Comparison of ENCODE assay signal across 24 cellular contexts in genomic region chr11:64796047-64796756, GRCh38. TPM values are rescaled to one million over a fixed set of nuclear protein-coding genes. Genes with fewer than 3 reads are reported as not detected.
DNase-seq lines count a peak whose midpoint lies in the region; ATAC-seq and TF ChIP-seq lines count a peak whose summit lies in the region.
"Had no signal": no experiment of that assay in that cellular context is flagged by ENCODE, and none has a peak within 500 bp of the region (broad histone marks: within the 10 kb centered on the region; RNA-seq: fewer than 3 reads in every experiment).

No MANE protein-coding gene starts in this region.

- no peaks in the 10 kb centered on the region for H3K4me1 ChIP-seq in DND-41 (ENCODE audit: insufficient read depth, low read length)
- no peaks in the 10 kb centered on the region for H3K4me1 ChIP-seq in ovary (ENCODE audit: insufficient read depth)
- H3K4me1 ChIP-seq: right lobe of liver had no signal

- H2AFZ ChIP-seq in DND-41 (ENCODE audit: low read depth, low read length): no peak overlapping the region

- in situ Hi-C loops in KBM-7 (cut with MboI; ENCODE audit: low pct_unique_long_range_greater_than_20kb, low sequenced_read_pairs): no loop called here

- POLR2A ChIA-PET in activated naive CD8-positive, alpha-beta T cell treated with anti-CD3 and anti-CD28 coated beads, Interleukin-2, amount 10 ng/mL, durations not matched to agents 7 days and 5 days (lab: Charles Lee): interaction anchor here (2.5 kb wide), 1 partner anchor 17 kb away, joined by 12 read pairs; the partner anchor contains the start of gene SF1

- peaks cover 15% of the 10 kb centered on the region for H3K36me3 Mint-ChIP-seq in activated naive CD8-positive, alpha-beta T cell treated with anti-CD3 and anti-CD28 coated beads, Interleukin-2, amount 10 ng/mL, durations not matched to agents 7 days and 5 days
- peaks cover 50% of the 10 kb centered on the region for H3K36me3 Mint-ChIP-seq in stimulated activated effector memory CD8-positive, alpha-beta T cell treated with anti-CD3 and anti-CD28 coated beads, Interleukin-12 subunit alpha, Interleukin-12 subunit beta, amount 100 ng/mL, for 72 hours

- H3K27ac ChIP-seq in DND-41 (ENCODE audit: low read length) (no peak overlapping the region), ovary (no peak overlapping the region)
- H3K27ac ChIP-seq: coronary artery, esophagus squamous epithelium, left ventricle myocardium inferior, right lobe of liver had no signal

- H3K9me3 ChIP-seq in DND-41 (ENCODE audit: insufficient read depth, low read length, severe bottlenecking) (no peaks in the 10 kb centered on the region), ovary (no peaks in the 10 kb centered on the region)
- H3K9me3 ChIP-seq: esophagus squamous epithelium, left ventricle myocardium inferior, right lobe of liver had no signal

- H3K9ac ChIP-seq in DND-41 (ENCODE audit: low read depth, low read length): no peak overlapping the region

- no peak overlapping the region for H3K4me3 Mint-ChIP-seq in activated naive CD8-positive, alpha-beta T cell treated with anti-CD3 and anti-CD28 coated beads, Interleukin-2, amount 10 ng/mL, durations not matched to agents 7 days and 5 days
- H3K4me3 Mint-ChIP-seq in stimulated activated effector memory CD8-positive, alpha-beta T cell treated with anti-CD3 and anti-CD28 coated beads, Interleukin-12 subunit alpha, Interleukin-12 subunit beta, amount 100 ng/mL, for 72 hours: no peak overlapping the region
- H3K4me3 Mint-ChIP-seq: CD8-positive, alpha-beta T cell; immature natural killer cell; mesothelial cell of epicardium; naive thymus-derived CD4-positive, alpha-beta T cell; stimulated activated naive CD8-positive, alpha-beta T cell treated with anti-CD3 and anti-CD28 coated beads, Interleukin-15, Interleukin-2, amounts not matched to agents 100 ng/mL and 50 ng/mL, for 24 hours; T-helper 2 cell treated with Interferon-gamma antibody and Interleukin-4, amounts not matched to agents 5 μg/mL and 100 μg/mL, for 36 hours had no signal

- no peak overlapping the region for H3K4me2 ChIP-seq in DND-41 (ENCODE audit: insufficient read depth, low read length)

- TF ChIP-seq EP300 in ovary (IDR thresholded peaks at IDR 0.05): no peak

- DNase-seq in DND-41 (no peak), KBM-7 (peak; percentile 37), ovary (no peak), NCI-H2081 (lab: John Stamatoyannopoulos, UW) (no peak)
- DNase-seq in activated naive CD8-positive, alpha-beta T cell treated with anti-CD3 and anti-CD28 coated beads, Interleukin-2, amount 10 ng/mL, durations not matched to agents 7 days and 5 days: no peak
- DNase-seq in stimulated activated effector memory CD8-positive, alpha-beta T cell treated with anti-CD3 and anti-CD28 coated beads, Interleukin-12 subunit alpha, Interleukin-12 subunit beta, amount 100 ng/mL, for 72 hours (ENCODE audit: low spot score in 2 of 2): no peak
- DNase-seq: activated CD4-positive, alpha-beta T cell treated with anti-CD3 and anti-CD28 coated beads, Interleukin-2, amount 50 U/mL, for 4 hours; activated effector memory CD4-positive, alpha-beta T cell treated with anti-CD3 and anti-CD28 coated beads, Interleukin-2, amount 50 U/mL, for 16 hours; CD8-positive, alpha-beta T cell; DMS153; esophagus squamous epithelium; hippocampal formation; immature natural killer cell; left ventricle myocardium inferior; naive thymus-derived CD4-positive, alpha-beta T cell; NCI-H2029 treated with DMSO at 0.1 percent for 48 hours; NCI-H226; stimulated activated CD4-positive, alpha-beta T cell treated with anti-CD3 and anti-CD28 coated beads, Interleukin-4, amount 100 ng/mL, for 4 hours had no signal

- H3K4me3 ChIP-seq in DND-41 (ENCODE audit: low read depth in 1 of 2, low read length in 2 of 2) (no peak overlapping the region), ovary (no peak overlapping the region)
- H3K4me3 ChIP-seq: coronary artery, esophagus squamous epithelium, left ventricle myocardium inferior, right lobe of liver had no signal

- peaks cover 10% of the 10 kb centered on the region for H3K36me3 ChIP-seq in DND-41 (ENCODE audit: insufficient read depth, low read length)
- no peaks in the 10 kb centered on the region for H3K36me3 ChIP-seq in ovary
- H3K36me3 ChIP-seq: right lobe of liver had no signal

- peaks cover 42% of the 10 kb centered on the region for H3K4me1 Mint-ChIP-seq in activated naive CD8-positive, alpha-beta T cell treated with anti-CD3 and anti-CD28 coated beads, Interleukin-2, amount 10 ng/mL, durations not matched to agents 7 days and 5 days
- H3K4me1 Mint-ChIP-seq in stimulated activated effector memory CD8-positive, alpha-beta T cell treated with anti-CD3 and anti-CD28 coated beads, Interleukin-12 subunit alpha, Interleukin-12 subunit beta, amount 100 ng/mL, for 72 hours: peaks cover 31% of the 10 kb centered on the region

- no peaks in the 10 kb centered on the region for H3K9me3 Mint-ChIP-seq in activated naive CD8-positive, alpha-beta T cell treated with anti-CD3 and anti-CD28 coated beads, Interleukin-2, amount 10 ng/mL, durations not matched to agents 7 days and 5 days
- no peaks in the 10 kb centered on the region for H3K9me3 Mint-ChIP-seq in stimulated activated effector memory CD8-positive, alpha-beta T cell treated with anti-CD3 and anti-CD28 coated beads, Interleukin-12 subunit alpha, Interleukin-12 subunit beta, amount 100 ng/mL, for 72 hours
- H3K9me3 Mint-ChIP-seq: CD8-positive, alpha-beta T cell; immature natural killer cell; mesothelial cell of epicardium; stimulated activated naive CD8-positive, alpha-beta T cell treated with anti-CD3 and anti-CD28 coated beads, Interleukin-15, Interleukin-2, amounts not matched to agents 100 ng/mL and 50 ng/mL, for 24 hours; T-helper 2 cell treated with Interferon-gamma antibody and Interleukin-4, amounts not matched to agents 5 μg/mL and 100 μg/mL, for 36 hours had no signal

- H4K20me1 ChIP-seq in DND-41 (ENCODE audit: insufficient read depth, low read length): no peaks in the 10 kb centered on the region

- no peaks in the 10 kb centered on the region for H3K27me3 Mint-ChIP-seq in activated naive CD8-positive, alpha-beta T cell treated with anti-CD3 and anti-CD28 coated beads, Interleukin-2, amount 10 ng/mL, durations not matched to agents 7 days and 5 days
- H3K27me3 Mint-ChIP-seq: naive thymus-derived CD4-positive, alpha-beta T cell; stimulated activated naive CD8-positive, alpha-beta T cell treated with anti-CD3 and anti-CD28 coated beads, Interleukin-15, Interleukin-2, amounts not matched to agents 100 ng/mL and 50 ng/mL, for 24 hours had no signal

- no peaks in the 10 kb centered on the region for H3K79me2 ChIP-seq in DND-41 (ENCODE audit: insufficient read depth, low read length)

- intact Hi-C loops in ovary (cut with DNase I): no loop called here

- H3K27ac Mint-ChIP-seq in activated naive CD8-positive, alpha-beta T cell treated with anti-CD3 and anti-CD28 coated beads, Interleukin-2, amount 10 ng/mL, durations not matched to agents 7 days and 5 days: peak overlapping the region; percentile 46
- H3K27ac Mint-ChIP-seq in stimulated activated effector memory CD8-positive, alpha-beta T cell treated with anti-CD3 and anti-CD28 coated beads, Interleukin-12 subunit alpha, Interleukin-12 subunit beta, amount 100 ng/mL, for 72 hours: peak overlapping the region; percentile 23
- H3K27ac Mint-ChIP-seq: CD8-positive, alpha-beta T cell; mesothelial cell of epicardium; stimulated activated naive CD8-positive, alpha-beta T cell treated with anti-CD3 and anti-CD28 coated beads, Interleukin-15, Interleukin-2, amounts not matched to agents 100 ng/mL and 50 ng/mL, for 24 hours; T-helper 2 cell treated with Interferon-gamma antibody and Interleukin-4, amounts not matched to agents 5 μg/mL and 100 μg/mL, for 36 hours had no signal

- no peaks in the 10 kb centered on the region for H3K27me3 ChIP-seq in DND-41 (ENCODE audit: insufficient read depth, low read length, poor library complexity)
- no peaks in the 10 kb centered on the region for H3K27me3 ChIP-seq in ovary
- H3K27me3 ChIP-seq: esophagus squamous epithelium, right lobe of liver had no signal

- WGBS in ovary, 3 donors: 81 to 82% (median 81%) methylated on average over 16 to 19 of the region's 19 CpGs

- TF ChIP-seq CTCF in DND-41 (IDR thresholded peaks at IDR 0.05; ENCODE audit: borderline replicate concordance, extremely low read depth, low read length, poor library complexity, severe bottlenecking) (no peak), ovary (IDR thresholded peaks at IDR 0.05) (no peak)

- peak; percentile 20; the same call in 1 of the 3 replicates for ATAC-seq in DND-41 (ENCODE audit: insufficient read depth, low read depth)
- no peak for ATAC-seq in activated naive CD8-positive, alpha-beta T cell treated with anti-CD3 and anti-CD28 coated beads, Interleukin-2, amount 10 ng/mL, durations not matched to agents 7 days and 5 days (ENCODE audit: low read depth)
- no peak for ATAC-seq in stimulated activated effector memory CD8-positive, alpha-beta T cell treated with anti-CD3 and anti-CD28 coated beads, Interleukin-12 subunit alpha, Interleukin-12 subunit beta, amount 100 ng/mL, for 72 hours
- ATAC-seq in GM18861 (IDR thresholded peaks at IDR 0.05; ENCODE audit: unreplicated experiment): no peak
- ATAC-seq: CD8-positive, alpha-beta T cell; naive thymus-derived CD4-positive, alpha-beta T cell; right lobe of liver had no signal

- TF ChIP-seq POLR2A in ovary (IDR thresholded peaks at IDR 0.05): no peak

RNA-seq across cellular contexts. Expression of gene MAP4K2, which starts 6.8 kb away (rescaled TPM):
- 10 to 100 TPM; 92.0 to 96.2 TPM for total RNA-seq in activated naive CD8-positive, alpha-beta T cell treated with anti-CD3 and anti-CD28 coated beads, Interleukin-2, amount 10 ng/mL, durations not matched to agents 7 days and 5 days
- 10 to 100 TPM in 5 of 7 donors, 1 to 10 TPM in 2; 5.6 to 15.5 (median 13.0) TPM for total RNA-seq in ovary
- 1 to 10 TPM; 2.3 to 9.9 TPM for polyA plus RNA-seq in ovary

RNA-seq across cellular contexts. Expression of gene MEN1, which starts 14.1 kb away (rescaled TPM):
- total RNA-seq in activated naive CD8-positive, alpha-beta T cell treated with anti-CD3 and anti-CD28 coated beads, Interleukin-2, amount 10 ng/mL, durations not matched to agents 7 days and 5 days: 10 to 100 TPM; 37.4 to 39.0 TPM
- 10 to 100 TPM; 17.5 to 28.6 (median 22.6) TPM for total RNA-seq in ovary
- 10 to 100 TPM; 14.4 to 20.4 TPM for polyA plus RNA-seq in ovary

RNA-seq across cellular contexts. Expression of gene SF1, which starts 17.9 kb away (rescaled TPM):
- 100 to 1,000 TPM; 519 to 524 TPM for total RNA-seq in activated naive CD8-positive, alpha-beta T cell treated with anti-CD3 and anti-CD28 coated beads, Interleukin-2, amount 10 ng/mL, durations not matched to agents 7 days and 5 days
- 100 to 1,000 TPM; 231 to 380 (median 306) TPM for total RNA-seq in ovary
- 100 to 1,000 TPM; 131 to 388 TPM for polyA plus RNA-seq in ovary

RNA-seq across cellular contexts. Expression of gene PYGM, which starts 36.4 kb away (rescaled TPM):
- total RNA-seq in activated naive CD8-positive, alpha-beta T cell treated with anti-CD3 and anti-CD28 coated beads, Interleukin-2, amount 10 ng/mL, durations not matched to agents 7 days and 5 days: 1 to 10 TPM; 3.8 to 7.2 TPM
- total RNA-seq in ovary: 10 to 100 TPM in 1 of 7 donors, 1 to 10 TPM in 5, under 1 TPM in 1; 0.24 to 12.0 (median 3.1) TPM
- 1 to 10 TPM; 1.9 to 6.7 TPM for polyA plus RNA-seq in ovary

RNA-seq across cellular contexts. Expression of gene CDC42BPG, which starts 48.3 kb away (rescaled TPM):
- 1 to 10 TPM; 3.4 to 3.5 TPM for total RNA-seq in activated naive CD8-positive, alpha-beta T cell treated with anti-CD3 and anti-CD28 coated beads, Interleukin-2, amount 10 ng/mL, durations not matched to agents 7 days and 5 days
- 1 to 10 TPM; 2.6 to 9.5 (median 4.0) TPM for total RNA-seq in ovary
- 1 to 10 TPM in 1 of 2 donors, under 1 TPM in 1; 0.35 to 1.9 TPM for polyA plus RNA-seq in ovary

Comparison
In these comparisons a context has a peak if more than half of its experiments do, and no peak if none do; other contexts are left out.
1. RNA of gene MAP4K2, which starts 6.8 kb away (total RNA-seq): 92.0 to 96.2 TPM in activated naive CD8-positive, alpha-beta T cell treated with anti-CD3 and anti-CD28 coated beads, Interleukin-2, amount 10 ng/mL, durations not matched to agents 7 days and 5 days; 5.6 to 15.5 TPM in ovary; every median in the first group is over 4 times any median in the second.